11 cellular contexts compared by ENCODE assay signal in the genomic region with DNA sequence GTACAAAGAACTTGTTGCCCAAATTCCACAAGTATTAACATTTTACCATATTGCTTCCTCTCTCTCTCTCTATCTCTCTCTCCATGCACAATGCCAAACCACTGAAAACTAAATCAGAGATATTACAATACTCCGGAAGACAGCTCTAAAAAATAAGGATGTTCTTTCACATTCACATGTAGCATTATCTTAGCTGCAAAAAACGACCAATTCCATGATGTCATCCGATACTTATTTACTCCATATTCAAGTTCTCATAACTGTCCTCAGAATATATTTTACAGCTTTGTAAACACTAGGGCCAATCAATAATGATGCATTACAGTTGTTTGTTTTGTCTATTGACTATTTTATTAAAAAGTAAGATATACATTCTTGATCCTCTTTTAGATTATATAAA. TPM values are rescaled to one million over a fixed set of nuclear protein-coding genes. Genes with fewer than 3 reads are reported as not detected.
"Had no signal": no experiment of that assay in that cellular context is flagged by ENCODE, and none has a peak within 500 bp of the region (broad histone marks: within the 10 kb centered on the region; RNA-seq: fewer than 3 reads in every experiment).

No MANE protein-coding gene starts in this region.

- H3K4me3 Mint-ChIP-seq: GM23338, H9, HFFc6 had no signal

- H3K4me3 ChIP-seq: GM23338, K562 had no signal

- H2AFZ ChIP-seq: GM23338 had no signal

- H3K27ac Mint-ChIP-seq: HFFc6 had no signal

- H3K4me2 ChIP-seq: GM23338 had no signal

- DNase-seq: H9, HCEC 1CT, HFFc6, IMR-90, KG1 had no signal

- FAIRE-seq: H1, H54, K562 had no signal

- H3K27ac ChIP-seq: HL-60 had no signal

- ATAC-seq: GM23338, K562 had no signal

- H3K9me3 Mint-ChIP-seq: GM23338, H9, HFFc6 had no signal

RNA-seq across cellular contexts. Expression of a gene that starts 7.7 kb away (rescaled TPM):
- total RNA-seq: GM23338, H1, H9, HFFc6, HT1080, IMR-90, K562 had no signal
- polyA plus RNA-seq: GM23338, H1, IMR-90, K562 had no signal
